11 cellular contexts compared by ENCODE assay signal in genomic region chr3:86245360-86245759, GRCh38.
DNase-seq lines count a peak whose midpoint lies in the region; TF ChIP-seq lines count a peak whose summit lies in the region.
"Had no signal": no experiment of that assay in that cellular context is flagged by ENCODE, and none has a peak within 500 bp of the region (broad histone marks: within the 10 kb centered on the region; RNA-seq: fewer than 3 reads in every experiment).

No MANE protein-coding gene starts in this region.

- no peaks in the 10 kb centered on the region for H3K27me3 ChIP-seq in sigmoid colon

- 13 to 38% methylated on average over 1 of the region's 1 CpG for whole genome bisulfite sequencing in sigmoid colon, 2 donors

- peak overlapping the region in 3 of 4 donors; percentile 10 to 44 (median 24) for H3K27ac ChIP-seq in sigmoid colon

- H3K36me3 ChIP-seq in sigmoid colon, result no peaks in the 10 kb centered on the region

- intact Hi-C loops in sigmoid colon (cut with DNase I), result loop anchor here (10.0 kb wide), 1 partner anchor 421 kb away; no protein-coding TSS in a partner anchor

- no peak for TF ChIP-seq POLR2A in sigmoid colon (IDR thresholded peaks at IDR 0.05)

- TF ChIP-seq CTCF in epithelial cell of proximal tubule (conservative IDR thresholded peaks at IDR 0.05; ENCODE audit: low read depth, low read length) (peak; percentile 57), sigmoid colon (IDR thresholded peaks at IDR 0.05) (peak in 3 of 4 experiments; percentile 16 to 46 (median 20))

- TF ChIP-seq EP300 in sigmoid colon (IDR thresholded peaks at IDR 0.05), result no peak

- peaks cover 0 to 18% (median 6%) of the 10 kb centered on the region in 4 donors for H3K4me1 ChIP-seq in sigmoid colon

- DNase-seq in NCI-H1092 treated with DMSO at 0.1 percent for 48 hours (lab: John Stamatoyannopoulos, UW) (peak; percentile 49), NCI-H1092 (lab: John Stamatoyannopoulos, UW) (no peak), OCI-M1 (lab: John Stamatoyannopoulos, UW) (peak; percentile 50), epithelial cell of proximal tubule (ENCODE audit: low read depth) (no peak), sigmoid colon (no peak), DMS79 treated with DMSO at 0.1 percent for 48 hours (lab: John Stamatoyannopoulos, UW) (no peak), mesenteric fat pad (ENCODE audit: low spot score) (no peak), NCI-H226 (no peak)
- DNase-seq: activated naive CD8-positive, alpha-beta T cell treated with anti-CD3 and anti-CD28 coated beads, Interleukin-2, amount 50 U/mL, for 24 hours; stimulated activated naive CD4-positive, alpha-beta T cell treated with Interleukin-2 at 50 U/mL for 16 hours had no signal

- H3K4me3 ChIP-seq in epithelial cell of proximal tubule (ENCODE audit: low read depth, low read length), result no peak overlapping the region
- H3K4me3 ChIP-seq in sigmoid colon, result peak overlapping the region in 1 of 4 donors; percentile 15
- H3K4me3 ChIP-seq: K562 had no signal

- no peaks in the 10 kb centered on the region for H3K9me3 ChIP-seq in sigmoid colon

Comparison
In these comparisons a context has a peak if more than half of its experiments do, and no peak if none do; other contexts are left out.
1. DNase-seq: peak in NCI-H1092 treated with DMSO at 0.1 percent for 48 hours (single experiment) and OCI-M1 (single experiment); none in NCI-H1092 (single experiment), epithelial cell of proximal tubule (single experiment), sigmoid colon (single experiment), DMS79 treated with DMSO at 0.1 percent for 48 hours (single experiment), mesenteric fat pad (single experiment) and NCI-H226 (single experiment).